9 cellular contexts compared by ENCODE assay signal in the genomic region with DNA sequence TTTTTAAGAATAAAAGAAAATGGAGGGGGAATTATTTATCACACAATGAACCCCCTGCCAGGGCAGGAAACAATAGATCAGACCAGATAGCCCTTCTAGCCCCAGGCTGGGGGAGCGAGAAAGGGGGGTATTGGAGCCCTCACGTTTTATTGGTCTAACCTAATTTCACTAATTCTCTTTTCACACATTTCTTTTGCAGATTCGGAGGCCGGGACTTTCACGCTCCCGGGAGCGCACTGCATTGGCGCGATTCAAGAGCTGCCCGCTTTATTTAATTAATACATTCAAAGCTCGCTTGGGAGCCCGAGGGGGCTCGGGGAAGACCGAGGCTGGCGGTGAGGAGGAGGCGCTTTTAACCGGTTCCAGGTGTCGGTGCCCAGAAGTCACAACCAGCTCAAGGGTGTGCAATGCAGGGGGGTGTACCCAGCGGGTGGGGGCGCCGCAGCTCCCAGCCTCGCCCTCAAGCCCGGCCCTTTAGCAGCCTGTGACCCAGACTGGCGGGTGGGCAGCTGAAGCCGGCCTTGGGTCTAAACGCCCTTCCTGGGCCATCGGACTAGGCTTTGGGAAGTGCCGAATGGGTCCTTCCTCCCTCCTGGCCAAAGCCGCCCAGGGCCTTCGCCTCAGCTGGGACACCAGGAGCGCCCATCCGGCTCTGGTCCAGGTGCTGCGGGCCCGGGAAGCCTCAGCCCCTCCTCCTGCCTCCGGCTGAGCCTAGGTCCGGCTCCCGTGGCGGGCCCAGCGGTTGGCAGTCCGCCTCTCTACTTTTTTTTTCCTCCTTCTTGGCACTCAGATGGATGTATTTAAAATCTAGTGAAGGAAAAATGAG. TPM values are rescaled to one million over a fixed set of nuclear protein-coding genes. Genes with fewer than 3 reads are reported as not detected.
DNase-seq lines count a peak whose midpoint lies in the region; ATAC-seq and TF ChIP-seq lines count a peak whose summit lies in the region.
"Had no signal": no experiment of that assay in that cellular context is flagged by ENCODE, and none has a peak within 500 bp of the region (broad histone marks: within the 10 kb centered on the region; RNA-seq: fewer than 3 reads in every experiment).

No MANE protein-coding gene starts in this region.

- WGBS in GM23248 (ENCODE audit: low coverage in 1 of 2, low lambda C conversion rate in 2 of 2, missing lambda C conversion rate in 2 of 2), 2 experiments: 13 to 15% methylated on average over 37 to 40 of the region's 40 CpGs

- ATAC-seq in CD4-positive, CD25-positive, alpha-beta regulatory T cell (ENCODE audit: low read depth in 2 of 2): no peak
- ATAC-seq in HG02970 (IDR thresholded peaks at IDR 0.05; ENCODE audit: low FRiP score, unreplicated experiment): no peak

- H3K4me2 ChIP-seq in GM23248 (ENCODE audit: unreplicated experiment): peak overlapping the region; percentile 72

- no peaks in the 10 kb centered on the region for H3K36me3 ChIP-seq in CD4-positive, CD25-positive, alpha-beta regulatory T cell (ENCODE audit: control insufficient read depth, insufficient read depth, low read length)
- no peaks in the 10 kb centered on the region for H3K36me3 ChIP-seq in GM23248 (ENCODE audit: low read depth)
- H3K36me3 ChIP-seq: adrenal gland had no signal

- H3K4me3 Mint-ChIP-seq in CD4-positive, CD25-positive, alpha-beta regulatory T cell: peak overlapping the region; percentile 39 to 78 (median 52)
- H3K4me3 Mint-ChIP-seq in MCF 10A (ENCODE audit: unreplicated experiment): peak overlapping the region; percentile 67
- peak overlapping the region; percentile 67 to 77 (median 69) for H3K4me3 Mint-ChIP-seq in nephron

- no peak overlapping the region for H3K27ac Mint-ChIP-seq in CD4-positive, CD25-positive, alpha-beta regulatory T cell
- H3K27ac Mint-ChIP-seq in MCF 10A (ENCODE audit: low read depth, unreplicated experiment): no peak overlapping the region
- H3K27ac Mint-ChIP-seq in nephron: no peak overlapping the region

- TF ChIP-seq CTCF in MCF 10A (IDR thresholded peaks at IDR 0.05; ENCODE audit: unreplicated experiment): no peak
- no peak for TF ChIP-seq CTCF in nephron (IDR thresholded peaks at IDR 0.05; ENCODE audit: unreplicated experiment in 3 of 3)

- no peak for DNase-seq in CD4-positive, CD25-positive, alpha-beta regulatory T cell
- DNase-seq in GM23248 (no peak), MCF 10A (ENCODE audit: unreplicated experiment) (no peak), NCI-H2171 treated with DMSO at 0.1 percent for 48 hours (lab: John Stamatoyannopoulos, UW) (no peak), DMS79 treated with DMSO at 0.1 percent for 48 hours (lab: John Stamatoyannopoulos, UW) (no peak), caudate nucleus (lab: John Stamatoyannopoulos, UW) (no peak)
- DNase-seq: adrenal gland had no signal

- peaks cover 97% of the 10 kb centered on the region for H3K27me3 Mint-ChIP-seq in CD4-positive, CD25-positive, alpha-beta regulatory T cell
- peaks cover 68% of the 10 kb centered on the region for H3K27me3 Mint-ChIP-seq in MCF 10A (ENCODE audit: insufficient read depth, unreplicated experiment)
- peaks cover 100% of the 10 kb centered on the region for H3K27me3 Mint-ChIP-seq in nephron (ENCODE audit: low read depth)

- no peaks in the 10 kb centered on the region for H3K79me2 ChIP-seq in GM23248 (ENCODE audit: insufficient read depth)

- intact Hi-C loops in MCF 10A (cut with micrococcal nuclease): no loop called here

- peaks cover 50% of the 10 kb centered on the region for H3K27me3 ChIP-seq in CD4-positive, CD25-positive, alpha-beta regulatory T cell (ENCODE audit: control insufficient read depth, insufficient read depth, low read length)
- peaks cover 82% of the 10 kb centered on the region for H3K27me3 ChIP-seq in GM23248 (replicated peaks; ENCODE audit: insufficient read depth)

- H3F3A ChIP-seq in GM23248 (ENCODE audit: insufficient read depth): no peaks in the 10 kb centered on the region

- no peaks in the 10 kb centered on the region for H3K9me2 ChIP-seq in GM23248 (ENCODE audit: insufficient read depth)

- H3K4me1 Mint-ChIP-seq in CD4-positive, CD25-positive, alpha-beta regulatory T cell: peaks cover 15 to 50% (median 34%) of the 10 kb centered on the region in 4 donors
- peaks cover 17% of the 10 kb centered on the region for H3K4me1 Mint-ChIP-seq in MCF 10A (ENCODE audit: insufficient read depth, unreplicated experiment)
- peaks cover 50% of the 10 kb centered on the region for H3K4me1 Mint-ChIP-seq in nephron

- POLR2A ChIA-PET in MCF 10A (lab: Yijun Ruan, JAX): no interaction called here

- H3K4me1 ChIP-seq in CD4-positive, CD25-positive, alpha-beta regulatory T cell (ENCODE audit: control insufficient read depth, insufficient read depth, low read length, poor library complexity, severe bottlenecking): peaks cover 40% of the 10 kb centered on the region
- H3K4me1 ChIP-seq in GM23248 (ENCODE audit: insufficient read depth): peaks cover 8% of the 10 kb centered on the region; the same call in 1 of the 2 replicates

- no peak overlapping the region for H3K9ac ChIP-seq in GM23248

- H3K4me3 ChIP-seq in CD4-positive, CD25-positive, alpha-beta regulatory T cell (ENCODE audit: low read depth, low read length): peak overlapping the region; percentile 71
- peak overlapping the region; percentile 52 for H3K4me3 ChIP-seq in GM23248

- H2AFZ ChIP-seq in GM23248: no peak overlapping the region

- H3K36me3 Mint-ChIP-seq in CD4-positive, CD25-positive, alpha-beta regulatory T cell: peaks cover 8% of the 10 kb centered on the region
- no peaks in the 10 kb centered on the region for H3K36me3 Mint-ChIP-seq in MCF 10A (ENCODE audit: insufficient read depth, unreplicated experiment)
- H3K36me3 Mint-ChIP-seq in nephron (ENCODE audit: low read depth): no peaks in the 10 kb centered on the region

- H3K27ac ChIP-seq in CD4-positive, CD25-positive, alpha-beta regulatory T cell (ENCODE audit: insufficient read depth, low read length, poor library complexity, severe bottlenecking): no peak overlapping the region
- H3K27ac ChIP-seq in GM23248 (no peak overlapping the region), caudate nucleus (ENCODE audit: low read depth, low read length) (no peak overlapping the region)
- H3K27ac ChIP-seq: adrenal gland had no signal

- H3K9me3 ChIP-seq in CD4-positive, CD25-positive, alpha-beta regulatory T cell (ENCODE audit: control insufficient read depth in 2 of 2, low read length in 2 of 2): no peaks in the 10 kb centered on the region
- H3K9me3 ChIP-seq in GM23248 (ENCODE audit: low read depth): no peaks in the 10 kb centered on the region
- H3K9me3 ChIP-seq: adrenal gland had no signal

- in situ Hi-C loops in GM23248 (cut with MboI): no loop called here

- no peaks in the 10 kb centered on the region for H4K20me1 ChIP-seq in GM23248 (ENCODE audit: insufficient read depth)

- no TSS peak for BruUV-seq in MCF 10A (replicated peaks; lab: Mats Ljungman, UMichigan)

- H3K9me3 Mint-ChIP-seq in CD4-positive, CD25-positive, alpha-beta regulatory T cell: peaks cover 0 to 10% (median 0%) of the 10 kb centered on the region in 7 donors
- no peaks in the 10 kb centered on the region for H3K9me3 Mint-ChIP-seq in MCF 10A (ENCODE audit: unreplicated experiment)
- no peaks in the 10 kb centered on the region for H3K9me3 Mint-ChIP-seq in nephron

- CTCF ChIA-PET in MCF 10A (lab: Yijun Ruan, JAX): interaction anchor here (0.6 to 1.6 kb wide), 2 partner anchors 13 to 95 kb away, joined by 3 to 5 read pairs; no protein-coding TSS in a partner anchor

RNA-seq across cellular contexts. Expression of a gene that starts 5.3 kb away (rescaled TPM):
- total RNA-seq in CD4-positive, CD25-positive, alpha-beta regulatory T cell: not detected
- polyA plus RNA-seq in CD4-positive, CD25-positive, alpha-beta regulatory T cell: not detected
- not detected in 2 replicates for total RNA-seq in GM23248 (2014; rRNA removed; shearing (Covaris generic))
- polyA plus RNA-seq in GM23248 (2016; fragmentation: Nextera tagmentation; extraction: Ambion mirVana): not detected in 2 replicates
- not detected in 2 replicates for total RNA-seq in MCF 10A (2022)
- total RNA-seq: adrenal gland had no signal
- polyA plus RNA-seq: adrenal gland had no signal
